1 cellular context compared by ENCODE assay signal in the genomic region with DNA sequence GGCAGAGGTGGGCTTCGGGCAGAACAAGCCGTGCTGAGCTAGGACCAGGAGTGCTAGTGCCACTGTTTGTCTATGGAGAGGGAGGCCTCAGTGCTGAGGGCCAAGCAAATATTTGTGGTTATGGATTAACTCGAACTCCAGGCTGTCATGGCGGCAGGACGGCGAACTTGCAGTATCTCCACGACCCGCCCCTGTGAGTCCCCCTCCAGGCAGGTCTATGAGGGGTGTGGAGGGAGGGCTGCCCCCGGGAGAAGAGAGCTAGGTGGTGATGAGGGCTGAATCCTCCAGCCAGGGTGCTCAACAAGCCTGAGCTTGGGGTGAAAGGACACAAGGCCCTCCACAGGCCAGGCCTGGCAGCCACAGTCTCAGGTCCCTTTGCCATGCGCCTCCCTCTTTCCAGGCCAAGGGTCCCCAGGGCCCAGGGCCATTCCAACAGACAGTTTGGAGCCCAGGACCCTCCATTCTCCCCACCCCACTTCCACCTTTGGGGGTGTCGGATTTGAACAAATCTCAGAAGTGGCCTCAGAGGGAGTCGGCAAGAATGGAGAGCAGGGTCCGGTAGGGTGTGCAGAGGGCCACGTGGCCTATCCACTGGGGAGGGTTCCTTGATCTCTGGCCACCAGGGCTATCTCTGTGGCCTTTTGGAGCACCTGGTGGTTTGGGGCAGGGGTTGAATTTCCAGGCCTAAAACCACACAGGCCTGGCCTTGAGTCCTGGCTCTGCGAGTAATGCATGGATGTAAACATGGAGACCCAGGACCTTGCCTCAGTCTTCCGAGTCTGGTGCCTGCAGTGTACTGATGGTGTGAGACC.
TF ChIP-seq lines count a peak whose summit lies in the region.

Gene PROC, plus strand, starts transcription at position 128 of the 812 bp plus-strand sequence. CDS start 1,516 bp downstream, outside the sequence.

TF ChIP-seq in H1, 55 proteins besides CTCF, POLR2A, EP300 and RAD21:
- TF ChIP-seq SAP30 (IDR thresholded peaks at IDR 0.05; ENCODE audit: insufficient read depth, insufficient replicate concordance, low read length) (no peak), EZH2 (IDR thresholded peaks at IDR 0.05; ENCODE audit: low read depth, low read length, severe bottlenecking) (no peak), NRF1 (IDR thresholded peaks at IDR 0.05; ENCODE audit: low read depth, low read length) (no peak), BCL11A (IDR thresholded peaks at IDR 0.05; ENCODE audit: low read depth in 2 of 2, low read length in 2 of 2) (no peak), RFX5 (IDR thresholded peaks at IDR 0.05; ENCODE audit: borderline replicate concordance, low read depth, low read length) (no peak), TEAD4 (IDR thresholded peaks at IDR 0.05; ENCODE audit: low read depth, low read length) (no peak), RNF2 (IDR thresholded peaks at IDR 0.05; ENCODE audit: borderline replicate concordance, low read depth, low read length, missing control alignments, poor library complexity, severe bottlenecking) (no peak), CBX8 (IDR thresholded peaks at IDR 0.05; ENCODE audit: borderline replicate concordance, low read depth, low read length) (no peak), SP2 (IDR thresholded peaks at IDR 0.05; ENCODE audit: low read length) (no peak), ZNF274 (IDR thresholded peaks at IDR 0.05; ENCODE audit: borderline replicate concordance, extremely low read depth, low read length) (no peak)
- TF ChIP-seq, protein P1, sequence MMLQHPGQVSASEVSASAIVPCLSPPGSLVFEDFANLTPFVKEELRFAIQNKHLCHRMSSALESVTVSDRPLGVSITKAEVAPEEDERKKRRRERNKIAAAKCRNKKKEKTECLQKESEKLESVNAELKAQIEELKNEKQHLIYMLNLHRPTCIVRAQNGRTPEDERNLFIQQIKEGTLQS (IDR thresholded peaks at IDR 0.05; ENCODE audit: insufficient read depth, low read depth, low read length): no peak
